9 cellular contexts compared by ENCODE assay signal in the genomic region with DNA sequence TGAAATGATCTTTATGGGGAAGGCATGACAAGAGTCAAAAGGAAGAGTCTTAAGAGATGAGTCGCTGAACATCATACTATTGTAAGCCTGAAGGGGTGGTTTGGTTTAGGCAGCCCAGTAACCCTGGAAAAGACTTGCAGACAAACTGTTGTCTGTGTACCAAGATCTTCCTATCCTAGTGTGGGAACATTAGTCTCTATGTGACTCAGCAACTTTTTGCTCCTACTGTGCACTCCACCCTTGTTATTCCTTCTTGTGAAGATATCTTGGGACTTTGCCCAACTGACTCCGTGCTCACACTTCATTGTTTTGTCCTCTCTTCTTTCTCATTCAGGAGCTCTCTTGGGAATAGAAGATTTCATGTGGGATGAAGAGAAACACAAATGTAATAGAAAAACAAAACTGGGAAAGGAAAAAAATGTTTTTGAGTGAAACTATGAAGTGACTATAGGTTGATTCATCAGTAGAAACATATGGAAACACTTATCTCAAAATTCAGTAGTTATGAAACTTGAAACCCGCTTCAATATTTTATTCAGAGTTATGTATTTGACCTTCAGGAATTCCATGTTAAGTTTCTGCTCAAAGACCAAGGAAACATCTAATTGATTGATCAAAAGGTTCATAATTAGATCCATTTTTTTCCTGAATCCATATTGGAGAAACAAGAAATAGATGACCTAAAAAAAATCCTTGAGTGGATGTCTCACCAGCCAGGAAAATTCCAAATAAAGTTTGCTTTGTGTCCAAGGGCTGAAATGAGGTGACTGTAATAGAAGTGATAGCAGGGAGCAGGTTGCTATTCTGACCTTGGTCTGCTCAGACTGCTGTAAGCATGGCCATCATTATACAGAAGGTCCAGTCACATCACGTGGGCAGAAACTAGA.
DNase-seq lines count a peak whose midpoint lies in the region; ATAC-seq lines count a peak whose summit lies in the region.
"Had no signal": no experiment of that assay in that cellular context is flagged by ENCODE, and none has a peak within 500 bp of the region (broad histone marks: within the 10 kb centered on the region; RNA-seq: fewer than 3 reads in every experiment).

No MANE protein-coding gene starts in this region.

- intact Hi-C loops in activated CD4-positive, alpha-beta T cell treated with anti-CD3 and anti-CD28 coated beads, Interleukin-2, amount 10 ng/mL, durations not matched to agents 24 days and 14 days (cut with micrococcal nuclease), result loop anchor here (1.0 to 2.0 kb wide), 6 partner anchors 13 to 427 kb away; no protein-coding TSS in a partner anchor

- H3K36me3 Mint-ChIP-seq in activated CD4-positive, alpha-beta T cell treated with anti-CD3 and anti-CD28 coated beads, Interleukin-2, amount 10 ng/mL, durations not matched to agents 24 days and 14 days (ENCODE audit: low read depth), result peaks cover 3% of the 10 kb centered on the region
- peaks cover 12% of the 10 kb centered on the region for H3K36me3 Mint-ChIP-seq in T-cell
- H3K36me3 Mint-ChIP-seq in stimulated activated naive CD8-positive, alpha-beta T cell treated with anti-CD3 and anti-CD28 coated beads, Interleukin-15, Interleukin-2, amounts not matched to agents 100 ng/mL and 50 ng/mL, for 24 hours (ENCODE audit: low read depth), result peaks cover 5% of the 10 kb centered on the region
- H3K36me3 Mint-ChIP-seq in CD8-positive, alpha-beta memory T cell, result peaks cover 2 to 14% (median 5%) of the 10 kb centered on the region in 3 donors

- peaks cover 56% of the 10 kb centered on the region for H3K4me1 ChIP-seq in CD8-positive, alpha-beta memory T cell (ENCODE audit: insufficient read depth, low read length)

- CTCF ChIA-PET in T-cell (lab: Charles Lee), result interaction anchor here in 1 of 2 donors (0.5 kb wide), 1 partner anchor 716 kb away, joined by 6 read pairs; no protein-coding TSS in a partner anchor
- CTCF ChIA-PET in CD8-positive, alpha-beta memory T cell (lab: Charles Lee), result no interaction called here

- H3K27ac Mint-ChIP-seq in activated CD4-positive, alpha-beta T cell treated with anti-CD3 and anti-CD28 coated beads, Interleukin-2, amount 10 ng/mL, durations not matched to agents 24 days and 14 days, result peak overlapping the region; percentile 82
- H3K27ac Mint-ChIP-seq in T-cell, result peak overlapping the region; percentile 87 to 93
- peak overlapping the region; percentile 95 for H3K27ac Mint-ChIP-seq in stimulated activated naive CD8-positive, alpha-beta T cell treated with anti-CD3 and anti-CD28 coated beads, Interleukin-15, Interleukin-2, amounts not matched to agents 100 ng/mL and 50 ng/mL, for 24 hours
- peak overlapping the region in 1 of 8 donors; percentile 19 for H3K27ac Mint-ChIP-seq in CD8-positive, alpha-beta memory T cell

- H3K9me3 Mint-ChIP-seq in activated CD4-positive, alpha-beta T cell treated with anti-CD3 and anti-CD28 coated beads, Interleukin-2, amount 10 ng/mL, durations not matched to agents 24 days and 14 days, result peaks cover 4% of the 10 kb centered on the region
- peaks cover 0 to 4% (median 0%) of the 10 kb centered on the region in 3 donors for H3K9me3 Mint-ChIP-seq in T-cell
- H3K9me3 Mint-ChIP-seq in stimulated activated naive CD8-positive, alpha-beta T cell treated with anti-CD3 and anti-CD28 coated beads, Interleukin-15, Interleukin-2, amounts not matched to agents 100 ng/mL and 50 ng/mL, for 24 hours, result no peaks in the 10 kb centered on the region
- H3K9me3 Mint-ChIP-seq in CD8-positive, alpha-beta memory T cell, result no peaks in the 10 kb centered on the region

- H3K36me3 ChIP-seq in CD8-positive, alpha-beta memory T cell (ENCODE audit: insufficient read depth, low read length), result no peaks in the 10 kb centered on the region

- H3K27me3 Mint-ChIP-seq in activated CD4-positive, alpha-beta T cell treated with anti-CD3 and anti-CD28 coated beads, Interleukin-2, amount 10 ng/mL, durations not matched to agents 24 days and 14 days, result no peaks in the 10 kb centered on the region
- H3K27me3 Mint-ChIP-seq in T-cell, result no peaks in the 10 kb centered on the region
- no peaks in the 10 kb centered on the region for H3K27me3 Mint-ChIP-seq in stimulated activated naive CD8-positive, alpha-beta T cell treated with anti-CD3 and anti-CD28 coated beads, Interleukin-15, Interleukin-2, amounts not matched to agents 100 ng/mL and 50 ng/mL, for 24 hours
- no peaks in the 10 kb centered on the region for H3K27me3 Mint-ChIP-seq in CD8-positive, alpha-beta memory T cell

- H3K4me3 ChIP-seq in CD8-positive, alpha-beta memory T cell (ENCODE audit: low read length), result no peak overlapping the region

- H3K4me1 Mint-ChIP-seq in activated CD4-positive, alpha-beta T cell treated with anti-CD3 and anti-CD28 coated beads, Interleukin-2, amount 10 ng/mL, durations not matched to agents 24 days and 14 days, result peaks cover 43% of the 10 kb centered on the region
- peaks cover 71 to 74% (median 73%) of the 10 kb centered on the region in 3 donors for H3K4me1 Mint-ChIP-seq in T-cell
- H3K4me1 Mint-ChIP-seq in stimulated activated naive CD8-positive, alpha-beta T cell treated with anti-CD3 and anti-CD28 coated beads, Interleukin-15, Interleukin-2, amounts not matched to agents 100 ng/mL and 50 ng/mL, for 24 hours (ENCODE audit: low read depth), result peaks cover 87% of the 10 kb centered on the region
- H3K4me1 Mint-ChIP-seq in CD8-positive, alpha-beta memory T cell, result peaks cover 26 to 72% (median 68%) of the 10 kb centered on the region in 3 donors

- POLR2A ChIA-PET in T-cell (lab: Charles Lee), result no interaction called here
- POLR2A ChIA-PET in CD8-positive, alpha-beta memory T cell (lab: Charles Lee), result no interaction called here

- H3K9me3 ChIP-seq in CD8-positive, alpha-beta memory T cell (ENCODE audit: low read length), result no peaks in the 10 kb centered on the region

- H3K4me3 Mint-ChIP-seq in activated CD4-positive, alpha-beta T cell treated with anti-CD3 and anti-CD28 coated beads, Interleukin-2, amount 10 ng/mL, durations not matched to agents 24 days and 14 days, result peak overlapping the region; percentile 7
- no peak overlapping the region for H3K4me3 Mint-ChIP-seq in T-cell
- peak overlapping the region; percentile 32 for H3K4me3 Mint-ChIP-seq in stimulated activated naive CD8-positive, alpha-beta T cell treated with anti-CD3 and anti-CD28 coated beads, Interleukin-15, Interleukin-2, amounts not matched to agents 100 ng/mL and 50 ng/mL, for 24 hours
- no peak overlapping the region for H3K4me3 Mint-ChIP-seq in CD8-positive, alpha-beta memory T cell

- H3K27ac ChIP-seq in CD8-positive, alpha-beta memory T cell (ENCODE audit: low read depth, low read length), result no peak overlapping the region

- ATAC-seq in T-cell (replicated peaks in 1 of 4) (no peak), GM21717 (IDR thresholded peaks at IDR 0.05; ENCODE audit: unreplicated experiment) (no peak)

- DNase-seq in activated CD4-positive, alpha-beta T cell treated with anti-CD3 and anti-CD28 coated beads, Interleukin-2, amount 10 ng/mL, durations not matched to agents 24 days and 14 days, result no peak
- DNase-seq in activated CD4-positive, alpha-beta T cell treated with anti-CD3 and anti-CD28 coated beads for 1 hour, result no peak
- DNase-seq in T-cell (no peak), foreskin melanocyte (peak; percentile 80), NCI-H128 (lab: John Stamatoyannopoulos, UW; ENCODE audit: unreplicated experiment) (no peak)
- no peak for DNase-seq in CD8-positive, alpha-beta memory T cell
- DNase-seq: DMS79 treated with DMSO at 0.1 percent for 48 hours had no signal

- no peaks in the 10 kb centered on the region for H3K27me3 ChIP-seq in CD8-positive, alpha-beta memory T cell (ENCODE audit: insufficient read depth, low read length, poor library complexity, severe bottlenecking)

Comparison
In these comparisons a context has a peak if more than half of its experiments do, and no peak if none do; other contexts are left out.
1. H3K4me3 Mint-ChIP-seq: peak in activated CD4-positive, alpha-beta T cell treated with anti-CD3 and anti-CD28 coated beads, Interleukin-2, amount 10 ng/mL, durations not matched to agents 24 days and 14 days (single experiment) and stimulated activated naive CD8-positive, alpha-beta T cell treated with anti-CD3 and anti-CD28 coated beads, Interleukin-15, Interleukin-2, amounts not matched to agents 100 ng/mL and 50 ng/mL, for 24 hours (single experiment); none in T-cell (0 of 3) and CD8-positive, alpha-beta memory T cell (0 of 7).